ENCODE assay signal across 9 cellular contexts in genomic region chr12:74890237-74890599, GRCh38.
DNase-seq lines count a peak whose midpoint lies in the region; TF ChIP-seq lines count a peak whose summit lies in the region.
"Had no signal": no experiment of that assay in that cellular context is flagged by ENCODE, and none has a peak within 500 bp of the region (broad histone marks: within the 10 kb centered on the region; RNA-seq: fewer than 3 reads in every experiment).

No MANE protein-coding gene starts in this region.

- H3K18ac ChIP-seq in trophoblast cell (ENCODE audit: low read length): no peak overlapping the region

- no peak overlapping the region for H4K8ac ChIP-seq in trophoblast cell (ENCODE audit: low read depth, low read length)

- no peak overlapping the region for H2BK12ac ChIP-seq in trophoblast cell (ENCODE audit: low read length)

- no peak overlapping the region for H2BK5ac ChIP-seq in trophoblast cell (ENCODE audit: low read depth, low read length, poor library complexity)

- no peaks in the 10 kb centered on the region for H3K36me3 ChIP-seq in trophoblast cell (ENCODE audit: control insufficient read depth in 1 of 2, insufficient read depth in 2 of 2, low read length in 2 of 2)
- H3K36me3 ChIP-seq in effector memory CD4-positive, alpha-beta T cell (ENCODE audit: control insufficient read depth, insufficient read depth, low read length): no peaks in the 10 kb centered on the region

- no peak overlapping the region for H3K4me3 ChIP-seq in HFF-Myc (replicated peaks; ENCODE audit: low read depth, low read length)
- H3K4me3 ChIP-seq in choroid plexus epithelial cell (ENCODE audit: low read depth, low read length): no peak overlapping the region
- H3K4me3 ChIP-seq in trophoblast cell (ENCODE audit: low read depth, low read length): no peak overlapping the region
- no peak overlapping the region for H3K4me3 ChIP-seq in effector memory CD4-positive, alpha-beta T cell (ENCODE audit: insufficient read depth, low read depth, low read length, poor library complexity, severe bottlenecking)

- H3K27me3 ChIP-seq in trophoblast cell (ENCODE audit: insufficient read depth, low read length): no peaks in the 10 kb centered on the region
- H3K27me3 ChIP-seq in effector memory CD4-positive, alpha-beta T cell (replicated peaks; ENCODE audit: control insufficient read depth, insufficient read depth, low read length, poor library complexity, severe bottlenecking): no peaks in the 10 kb centered on the region

- peaks cover 0 to 2% of the 10 kb centered on the region in 2 experiments for H3K4me1 ChIP-seq in trophoblast cell (ENCODE audit: control insufficient read depth in 1 of 2, insufficient read depth in 2 of 2, low read length in 2 of 2)
- H3K4me1 ChIP-seq in effector memory CD4-positive, alpha-beta T cell (ENCODE audit: control insufficient read depth, insufficient read depth, low read length, poor library complexity, severe bottlenecking): no peaks in the 10 kb centered on the region

- no peak overlapping the region for H2BK120ac ChIP-seq in trophoblast cell (ENCODE audit: insufficient read depth, low read length, poor library complexity)

- H3K9me3 ChIP-seq in trophoblast cell (ENCODE audit: insufficient read depth, low read depth, low read length): peaks cover 2% of the 10 kb centered on the region
- no peaks in the 10 kb centered on the region for H3K9me3 ChIP-seq in effector memory CD4-positive, alpha-beta T cell (ENCODE audit: control insufficient read depth, low read length)

- no peaks in the 10 kb centered on the region for H3K79me1 ChIP-seq in trophoblast cell (ENCODE audit: low read length)

- DNase-seq in NCI-H82 (lab: John Stamatoyannopoulos, UW) (peak; percentile 48), NCI-H82 treated with DMSO at 0.1 percent for 48 hours (lab: John Stamatoyannopoulos, UW; ENCODE audit: unreplicated experiment) (no peak), HFF-Myc (ENCODE audit: extremely low read depth, low read depth) (peak; percentile 72), M059J (ENCODE audit: low read depth) (peak; percentile 88), choroid plexus epithelial cell (ENCODE audit: low read depth) (peak; percentile 94), trophoblast cell (peak; percentile 36 to 75)
- DNase-seq in activated CD4-positive, alpha-beta T cell treated with anti-CD3 and anti-CD28 coated beads, Interleukin-2, amount 50 U/mL, for 48 hours: no peak
- DNase-seq in effector memory CD4-positive, alpha-beta T cell: no peak

- H4K91ac ChIP-seq in trophoblast cell (ENCODE audit: low read depth, low read length): no peak overlapping the region

- H2AK5ac ChIP-seq in trophoblast cell (ENCODE audit: low read length): no peak overlapping the region

- H3K14ac ChIP-seq in trophoblast cell (ENCODE audit: low read length): no peak overlapping the region

- H3K27ac ChIP-seq in trophoblast cell (ENCODE audit: low read depth, low read length): no peak overlapping the region
- H3K27ac ChIP-seq in effector memory CD4-positive, alpha-beta T cell (ENCODE audit: insufficient read depth, low read length, poor library complexity, severe bottlenecking): no peak overlapping the region
- H3K27ac ChIP-seq: C4-2B had no signal

- no peak overlapping the region for H3K9ac ChIP-seq in trophoblast cell (ENCODE audit: low read length)

- no peak overlapping the region for H3K4ac ChIP-seq in trophoblast cell (ENCODE audit: low read depth, low read length)

- no peak overlapping the region for H3K4me2 ChIP-seq in trophoblast cell (ENCODE audit: low read length)

- H4K12ac ChIP-seq in trophoblast cell (ENCODE audit: low read depth, low read length): no peak overlapping the region

- no peak for TF ChIP-seq CTCF in HFF-Myc (IDR thresholded peaks at IDR 0.05; ENCODE audit: low read depth, low read length, missing control alignments)
- TF ChIP-seq CTCF in choroid plexus epithelial cell (conservative IDR thresholded peaks at IDR 0.05; ENCODE audit: low read depth, low read length): no peak

- no CpG with 5 or more reads among the region's 4 CpGs for WGBS in trophoblast cell (ENCODE audit: extremely low coverage, insufficient coverage, insufficient read length)

- no peak overlapping the region for H3K23ac ChIP-seq in trophoblast cell (ENCODE audit: low read length)

- H3K79me2 ChIP-seq in trophoblast cell (ENCODE audit: control insufficient read depth, insufficient read depth, low read length, poor library complexity): no peaks in the 10 kb centered on the region

- H2AFZ ChIP-seq in trophoblast cell (ENCODE audit: insufficient read depth, low read length, poor library complexity): no peak overlapping the region

Comparison
In these comparisons a context has a peak if more than half of its experiments do, and no peak if none do; other contexts are left out.
1. DNase-seq: peak in NCI-H82 (single experiment), HFF-Myc (single experiment), M059J (single experiment), choroid plexus epithelial cell (single experiment) and trophoblast cell (2 of 2); none in NCI-H82 treated with DMSO at 0.1 percent for 48 hours (single experiment), activated CD4-positive, alpha-beta T cell treated with anti-CD3 and anti-CD28 coated beads, Interleukin-2, amount 50 U/mL, for 48 hours (0 of 2) and effector memory CD4-positive, alpha-beta T cell (0 of 3).